In genomic region chr5:140145818-140146522, GRCh38 we compare ENCODE assay signal across 8 cellular contexts. TPM values are rescaled to one million over a fixed set of nuclear protein-coding genes. Genes with fewer than 3 reads are reported as not detected.
A peak's percentile ranks its signal among the peaks of the same experiment; 100 is the strongest.
DNase-seq lines count a peak whose midpoint lies in the region; ATAC-seq lines count a peak whose summit lies in the region.

No MANE protein-coding gene starts in this region.

- ATAC-seq in GM18907 (IDR thresholded peaks at IDR 0.05; ENCODE audit: unreplicated experiment) (peak; percentile 69), left lobe of liver (peak; percentile 86), GM19035 (IDR thresholded peaks at IDR 0.05; ENCODE audit: unreplicated experiment) (no peak)

- DNase-seq in Kasumi-1 (lab: John Stamatoyannopoulos, UW) (peak; percentile 39 to 49), dermis blood vessel endothelial cell (peak; percentile 77), left lobe of liver (ENCODE audit: low spot score) (peak; percentile 75), NCI-H2081 (lab: John Stamatoyannopoulos, UW) (no peak)
- peak; percentile 70 for DNase-seq in activated CD4-positive, alpha-beta T cell treated with anti-CD3 and anti-CD28 coated beads for 48 hours
- peak; percentile 36 to 59 for DNase-seq in stimulated activated CD4-positive, alpha-beta T cell treated with anti-CD3 and anti-CD28 coated beads, Interleukin-1b, Interleukin-23, amount 100 ng/mL, for 4 hours (ENCODE audit: low read depth in 2 of 2)

RNA-seq across cellular contexts. Expression of gene IGIP, which starts 20.2 kb away (rescaled TPM):
- total RNA-seq in dermis blood vessel endothelial cell (5.0 and 5.8 TPM in 2 replicates), left lobe of liver (7.0 TPM)

RNA-seq across cellular contexts. Expression of gene CYSTM1, which starts 29.0 kb away (rescaled TPM):
- total RNA-seq in dermis blood vessel endothelial cell (8.7 and 8.8 TPM in 2 replicates), left lobe of liver (24.6 TPM)

RNA-seq across cellular contexts. Expression of gene PURA, which starts 32.1 kb away (rescaled TPM):
- total RNA-seq in dermis blood vessel endothelial cell (7.8 and 8.7 TPM in 2 replicates), left lobe of liver (12.7 TPM)

Comparison
In these comparisons a context has a peak if more than half of its experiments do, and no peak if none do; other contexts are left out.
1. DNase-seq: peak in Kasumi-1 (2 of 2), activated CD4-positive, alpha-beta T cell treated with anti-CD3 and anti-CD28 coated beads for 48 hours (single experiment), dermis blood vessel endothelial cell (single experiment), left lobe of liver (single experiment) and stimulated activated CD4-positive, alpha-beta T cell treated with anti-CD3 and anti-CD28 coated beads, Interleukin-1b, Interleukin-23, amount 100 ng/mL, for 4 hours (2 of 2); none in NCI-H2081 (0 of 2).